ENCODE assay signal across 20 cellular contexts in the genomic region with DNA sequence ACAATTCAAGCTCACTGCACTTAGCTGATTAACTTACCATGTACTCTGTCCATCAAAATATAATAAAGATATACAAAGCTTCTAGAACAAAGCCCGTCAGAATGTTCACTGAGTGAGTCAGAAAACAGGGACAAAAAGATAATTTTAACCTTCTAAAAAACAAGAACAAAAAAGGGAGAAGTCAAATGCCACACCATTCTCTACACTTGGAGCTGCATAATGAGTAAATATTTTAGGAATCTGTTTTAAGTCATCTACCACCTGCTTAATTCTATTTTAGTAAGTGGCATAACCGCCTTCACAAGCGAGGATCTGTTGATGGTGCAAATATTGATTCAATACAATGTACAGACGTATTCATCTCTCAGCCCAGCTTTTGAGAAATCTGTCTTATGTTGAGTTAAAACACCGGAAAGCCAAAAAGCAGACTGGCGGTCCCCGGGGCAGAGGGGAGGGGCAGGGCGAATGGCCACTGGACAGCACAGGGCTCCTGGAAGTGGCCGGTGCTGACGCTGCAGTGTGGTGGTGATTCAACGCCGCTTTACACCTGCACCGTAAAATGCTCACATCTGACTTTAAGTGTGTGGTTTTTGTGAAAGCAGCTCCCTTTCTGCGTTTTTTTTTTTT. TPM values are rescaled to one million over a fixed set of nuclear protein-coding genes. Genes with fewer than 3 reads are reported as not detected.
DNase-seq lines count a peak whose midpoint lies in the region; ATAC-seq and TF ChIP-seq lines count a peak whose summit lies in the region.
"Had no signal": no experiment of that assay in that cellular context is flagged by ENCODE, and none has a peak within 500 bp of the region (broad histone marks: within the 10 kb centered on the region; RNA-seq: fewer than 3 reads in every experiment).

No MANE protein-coding gene starts in this region.

- H3K4me2 ChIP-seq in skeletal muscle satellite cell (ENCODE audit: low read length) = peak overlapping the region; percentile 37

- peaks cover 9% of the 10 kb centered on the region for H3K4me1 ChIP-seq in skeletal muscle satellite cell (ENCODE audit: control insufficient read depth, insufficient read depth, low read length)
- H3K4me1 ChIP-seq: ascending aorta had no signal

- CTCF ChIA-PET in activated CD4-positive, alpha-beta T cell treated with anti-CD3 and anti-CD28 coated beads for 36 hours (lab: Charles Lee) = interaction anchor here (0.6 to 1.2 kb wide), 3 partner anchors 10 to 332 kb away, joined by 3 read pairs; no protein-coding TSS in a partner anchor

- peaks cover 4% of the 10 kb centered on the region for H3K36me3 Mint-ChIP-seq in chondrocyte (ENCODE audit: low read depth)
- peaks cover 6% of the 10 kb centered on the region for H3K36me3 Mint-ChIP-seq in activated CD4-positive, alpha-beta T cell treated with anti-CD3 and anti-CD28 coated beads for 36 hours (ENCODE audit: low read depth)

- no peak overlapping the region for H3K4me3 Mint-ChIP-seq in chondrocyte (ENCODE audit: unreplicated experiment)
- H3K4me3 Mint-ChIP-seq in activated CD4-positive, alpha-beta T cell treated with anti-CD3 and anti-CD28 coated beads for 36 hours = no peak overlapping the region
- H3K4me3 Mint-ChIP-seq: HFFc6; mesothelial cell of epicardium; stimulated activated naive CD8-positive, alpha-beta T cell treated with anti-CD3 and anti-CD28 coated beads, Interleukin-15, Interleukin-2, amounts not matched to agents 100 ng/mL and 50 ng/mL, for 24 hours had no signal

- no peaks in the 10 kb centered on the region for H3K27me3 Mint-ChIP-seq in chondrocyte (ENCODE audit: low read depth)
- no peaks in the 10 kb centered on the region for H3K27me3 Mint-ChIP-seq in activated CD4-positive, alpha-beta T cell treated with anti-CD3 and anti-CD28 coated beads for 36 hours
- H3K27me3 Mint-ChIP-seq: stimulated activated naive CD8-positive, alpha-beta T cell treated with anti-CD3 and anti-CD28 coated beads, Interleukin-15, Interleukin-2, amounts not matched to agents 100 ng/mL and 50 ng/mL, for 24 hours had no signal

- H3K27ac Mint-ChIP-seq in chondrocyte (ENCODE audit: unreplicated experiment) = no peak overlapping the region
- H3K27ac Mint-ChIP-seq in activated CD4-positive, alpha-beta T cell treated with anti-CD3 and anti-CD28 coated beads for 36 hours = no peak overlapping the region
- H3K27ac Mint-ChIP-seq: HFFc6; mesothelial cell of epicardium; stimulated activated naive CD8-positive, alpha-beta T cell treated with anti-CD3 and anti-CD28 coated beads, Interleukin-15, Interleukin-2, amounts not matched to agents 100 ng/mL and 50 ng/mL, for 24 hours had no signal

- POLR2A ChIA-PET in activated CD4-positive, alpha-beta T cell treated with anti-CD3 and anti-CD28 coated beads for 36 hours (lab: Charles Lee) = no interaction called here

- no peak for ATAC-seq in activated CD4-positive, alpha-beta T cell treated with anti-CD3 and anti-CD28 coated beads for 36 hours
- ATAC-seq: GM12878, heart left ventricle had no signal

- no peaks in the 10 kb centered on the region for H3K9me3 ChIP-seq in skeletal muscle satellite cell (replicated peaks; ENCODE audit: low read length)

- peak overlapping the region; percentile 33 for H3K4me3 ChIP-seq in skeletal muscle satellite cell (ENCODE audit: low read length)
- H3K4me3 ChIP-seq: ascending aorta, GM12878, heart left ventricle, SK-N-MC had no signal

- TF ChIP-seq CTCF in chondrocyte (IDR thresholded peaks at IDR 0.05) = no peak

- no peaks in the 10 kb centered on the region for H3K27me3 ChIP-seq in skeletal muscle satellite cell (ENCODE audit: control insufficient read depth, insufficient read depth, low read length)
- H3K27me3 ChIP-seq: ascending aorta, heart left ventricle had no signal

- peaks cover 7% of the 10 kb centered on the region for H3K4me1 Mint-ChIP-seq in chondrocyte (ENCODE audit: low read depth)
- H3K4me1 Mint-ChIP-seq in activated CD4-positive, alpha-beta T cell treated with anti-CD3 and anti-CD28 coated beads for 36 hours = no peaks in the 10 kb centered on the region

- intact Hi-C loops in activated CD4-positive, alpha-beta T cell treated with anti-CD3 and anti-CD28 coated beads for 36 hours (cut with DNase I, micrococcal nuclease) = no loop called here

- DNase-seq in LHCN-M2 (ENCODE audit: low read depth) (peak; percentile 47), NCI-H69 (lab: John Stamatoyannopoulos, UW) (peak; percentile 20), chondrocyte (ENCODE audit: low spot score) (peak; percentile 57), islet precursor cell (no peak)
- no peak for DNase-seq in stimulated activated naive CD4-positive, alpha-beta T cell treated with Interleukin-2 at 50 U/mL for 16 hours (lab: John Stamatoyannopoulos, UW)
- DNase-seq in activated CD4-positive, alpha-beta T cell treated with anti-CD3 and anti-CD28 coated beads for 36 hours = no peak
- DNase-seq: activated gamma-delta T cell treated with Interleukin-2 at 50 U/mL for 16 hours, C1 segment of cervical spinal cord, cortex of kidney, HFFc6, KG1, NCI-H1694, occipital lobe had no signal

- no peak overlapping the region for H3K9ac ChIP-seq in skeletal muscle satellite cell (ENCODE audit: low read depth, low read length)

- peaks cover 9% of the 10 kb centered on the region for H3K9me3 Mint-ChIP-seq in chondrocyte (ENCODE audit: low read depth)
- H3K9me3 Mint-ChIP-seq in activated CD4-positive, alpha-beta T cell treated with anti-CD3 and anti-CD28 coated beads for 36 hours (ENCODE audit: low read depth) = peaks cover 11% of the 10 kb centered on the region

- H3K36me3 ChIP-seq in skeletal muscle satellite cell (ENCODE audit: insufficient read depth, low read length) = no peaks in the 10 kb centered on the region
- H3K36me3 ChIP-seq: ascending aorta, heart left ventricle had no signal

RNA-seq across cellular contexts. Expression of a gene that starts 20.1 kb away (rescaled TPM):
- total RNA-seq in LHCN-M2 (2014; rRNA removed) = 15.6 and 17.9 TPM in 2 replicates
- 12.2 TPM for polyA plus RNA-seq in LHCN-M2 (2012)
- 16.7 to 20.0 TPM (median 20.0 TPM) in 3 replicates for total RNA-seq in chondrocyte
- 7.6 and 13.9 TPM in 2 replicates for total RNA-seq in skeletal muscle satellite cell (2012; rRNA removed)
- total RNA-seq in activated CD4-positive, alpha-beta T cell treated with anti-CD3 and anti-CD28 coated beads for 36 hours = 1 to 10 TPM; 3.2 to 4.1 TPM

RNA-seq across cellular contexts. Expression of a gene that starts 30.1 kb away (rescaled TPM):
- total RNA-seq in LHCN-M2 (2014; rRNA removed) (90.8 and 116 TPM in 2 replicates), chondrocyte (60.4 to 70.0 TPM (median 67.8 TPM) in 3 replicates)
- 69.6 TPM for polyA plus RNA-seq in LHCN-M2 (2012)
- total RNA-seq in skeletal muscle satellite cell (2012; rRNA removed) = 41.6 and 65.5 TPM in 2 replicates
- total RNA-seq in activated CD4-positive, alpha-beta T cell treated with anti-CD3 and anti-CD28 coated beads for 36 hours = 10 to 100 TPM; 74.1 to 74.8 TPM

RNA-seq across cellular contexts. Expression of a gene that starts 38.1 kb away (rescaled TPM):
- total RNA-seq in LHCN-M2 (2014; rRNA removed) = 32.1 and 37.7 TPM in 2 replicates
- 74.3 TPM for polyA plus RNA-seq in LHCN-M2 (2012)
- 23.0 to 27.4 TPM (median 23.3 TPM) in 3 replicates for total RNA-seq in chondrocyte
- total RNA-seq in skeletal muscle satellite cell (2012; rRNA removed) = 10.4 and 10.9 TPM in 2 replicates
- 10 to 100 TPM; 28.3 to 36.3 TPM for total RNA-seq in activated CD4-positive, alpha-beta T cell treated with anti-CD3 and anti-CD28 coated beads for 36 hours

RNA-seq across cellular contexts. Expression of a gene that starts 57.0 kb away (rescaled TPM):
- total RNA-seq in LHCN-M2 (2014; rRNA removed) = 0.23 and 3.1 TPM in 2 replicates
- 3.0 TPM for polyA plus RNA-seq in LHCN-M2 (2012)
- 16.2 to 20.5 TPM (median 19.0 TPM) in 3 replicates for total RNA-seq in chondrocyte
- 0.87 and 2.3 TPM in 2 replicates for total RNA-seq in skeletal muscle satellite cell (2012; rRNA removed)
- total RNA-seq in activated CD4-positive, alpha-beta T cell treated with anti-CD3 and anti-CD28 coated beads for 36 hours = 1 to 10 TPM; 2.1 TPM

Comparison
In these comparisons a context has a peak if more than half of its experiments do, and no peak if none do; other contexts are left out.
1. DNase-seq: peak in LHCN-M2 (single experiment), NCI-H69 (single experiment) and chondrocyte (single experiment); none in islet precursor cell (single experiment), stimulated activated naive CD4-positive, alpha-beta T cell treated with Interleukin-2 at 50 U/mL for 16 hours (single experiment) and activated CD4-positive, alpha-beta T cell treated with anti-CD3 and anti-CD28 coated beads for 36 hours (single experiment).